Comparison of ENCODE assay signal across 8 cellular contexts in the genomic region with DNA sequence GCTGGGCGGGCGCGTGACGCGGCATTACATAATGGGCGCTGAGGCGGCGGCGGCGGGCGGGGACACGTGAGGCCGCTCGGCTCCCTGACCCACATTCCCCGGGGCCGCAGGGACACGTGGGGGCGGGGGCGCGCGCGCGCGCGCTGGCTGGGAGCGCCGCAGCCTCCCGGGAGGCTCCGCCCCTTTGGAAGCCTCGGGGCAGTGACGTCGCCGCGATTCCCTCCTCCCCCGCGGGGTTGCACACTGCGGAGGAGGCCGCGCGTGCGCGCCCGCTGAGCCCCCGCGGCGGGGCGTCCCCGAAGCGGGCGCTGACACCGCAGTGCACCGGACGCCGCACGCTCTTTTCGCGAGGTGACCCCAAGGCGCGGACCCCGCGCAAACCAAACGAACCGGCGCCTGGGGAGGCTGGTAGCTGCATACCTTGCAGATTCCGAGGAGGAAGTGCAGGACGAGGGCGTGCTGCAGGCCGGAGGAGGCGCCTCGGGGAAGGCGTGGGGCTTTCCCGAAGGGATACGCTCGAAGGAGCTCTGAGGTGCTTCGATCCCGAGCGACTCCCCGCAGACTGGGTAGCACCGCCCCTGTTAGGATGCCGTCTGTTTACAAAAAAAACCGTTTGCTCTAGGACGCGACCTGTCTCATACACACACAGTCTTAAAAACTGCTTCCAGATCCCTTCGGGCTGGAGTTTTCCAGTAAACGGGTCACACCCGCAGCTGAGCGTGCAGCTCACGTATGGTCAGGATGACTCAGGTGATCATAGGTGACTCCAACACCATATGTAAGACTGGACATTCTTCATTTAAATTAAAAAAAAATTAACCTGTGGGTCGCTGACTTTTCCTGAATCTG.
A peak's percentile ranks its signal among the peaks of the same experiment; 100 is the strongest.
DNase-seq lines count a peak whose midpoint lies in the region; ATAC-seq lines count a peak whose summit lies in the region.

No MANE protein-coding gene starts in this region.

- ATAC-seq in GM19035 (IDR thresholded peaks at IDR 0.05; ENCODE audit: unreplicated experiment), result peak; percentile 79
- ATAC-seq in HG03280 (IDR thresholded peaks at IDR 0.05; ENCODE audit: unreplicated experiment), result peak; percentile 78

- DNase-seq in AG20443 (ENCODE audit: low spot score), result peak; percentile 99
- peak; percentile 91 for DNase-seq in NCI-H226
- DNase-seq in activated CD4-positive, CD25-positive, alpha-beta regulatory T cell (lab: John Stamatoyannopoulos, UW), result peak; percentile 93 to 98 (median 98)
- DNase-seq in central memory CD4-positive, alpha-beta T cell, result peak; percentile 97
- DNase-seq in islet precursor cell, result peak; percentile 98
- peak; percentile 97 for DNase-seq in stimulated activated CD4-positive, alpha-beta T cell treated with anti-CD3 and anti-CD28 coated beads, Interleukin-12 subunit alpha, Interleukin-12 subunit beta, amount 100 ng/mL, for 4 hours

Comparison
In these comparisons a context has a peak if more than half of its experiments do, and no peak if none do; other contexts are left out.
1. Peak in every context shown above with its lines: DNase-seq and ATAC-seq.